20 cellular contexts compared by ENCODE assay signal in the genomic region with DNA sequence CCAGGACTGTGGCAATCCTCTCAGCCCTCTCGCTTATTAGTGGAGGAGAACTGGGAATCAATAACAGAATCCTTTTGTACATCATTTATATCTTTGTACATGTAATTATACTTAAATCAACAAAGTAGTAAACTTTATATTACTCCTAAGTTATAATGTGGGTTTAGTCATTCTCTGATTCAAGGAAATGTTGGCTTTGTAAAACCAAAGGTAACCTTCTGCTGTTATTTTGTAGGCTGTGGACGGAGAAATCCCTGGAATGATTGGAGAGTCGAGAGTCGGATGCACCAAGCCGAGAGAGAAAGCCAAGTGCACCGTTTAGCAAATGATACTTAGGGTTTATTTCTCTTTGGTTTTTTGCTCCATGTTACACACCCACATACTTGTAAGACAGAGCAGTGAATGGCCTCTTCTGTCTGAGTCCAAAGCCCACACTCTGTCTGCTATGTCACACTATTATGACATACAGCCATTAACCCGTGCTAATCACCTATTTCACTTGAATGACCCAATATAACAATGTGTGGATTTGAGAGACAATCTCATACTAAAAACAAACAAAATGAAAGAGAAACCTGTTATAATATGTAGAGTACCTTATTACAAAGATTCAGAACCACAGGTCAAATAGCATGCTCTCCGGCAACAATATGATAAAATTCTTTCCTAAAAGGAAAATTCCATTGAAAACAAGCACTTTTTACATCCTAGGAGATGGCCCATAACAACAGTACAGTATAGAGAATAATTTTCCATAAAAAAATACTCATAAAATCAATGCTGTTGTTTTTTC.
A peak's percentile ranks its signal among the peaks of the same experiment; 100 is the strongest.
DNase-seq lines count a peak whose midpoint lies in the region; ATAC-seq and TF ChIP-seq lines count a peak whose summit lies in the region.
"Had no signal": no experiment of that assay in that cellular context is flagged by ENCODE, and none has a peak within 500 bp of the region (broad histone marks: within the 10 kb centered on the region; RNA-seq: fewer than 3 reads in every experiment).

No MANE protein-coding gene starts in this region.

- H3K36me3 ChIP-seq in fibroblast of lung (ENCODE audit: control insufficient read depth, insufficient read depth, low read length) = no peaks in the 10 kb centered on the region
- H3K36me3 ChIP-seq in upper lobe of left lung = no peaks in the 10 kb centered on the region

- no peaks in the 10 kb centered on the region for H3K27me3 ChIP-seq in fibroblast of lung (ENCODE audit: control insufficient read depth, insufficient read depth, low read length)
- no peaks in the 10 kb centered on the region for H3K27me3 ChIP-seq in upper lobe of left lung
- H3K27me3 ChIP-seq in foreskin keratinocyte = peaks cover 2% of the 10 kb centered on the region

- TF ChIP-seq EP300 in upper lobe of left lung (IDR thresholded peaks at IDR 0.05) = no peak

- peak overlapping the region; percentile 7 for H3K4me2 ChIP-seq in fibroblast of lung (ENCODE audit: extremely low read depth, insufficient read depth, low read length)
- H3K4me2 ChIP-seq: A549 had no signal

- H3K79me2 ChIP-seq in fibroblast of lung (ENCODE audit: control insufficient read depth, insufficient read depth, low read length) = no peaks in the 10 kb centered on the region

- no peak for DNase-seq in Right ventricle myocardium superior
- no peak for DNase-seq in Right ventricle myocardium inferior (ENCODE audit: missing footprints)
- DNase-seq in fibroblast of lung (ENCODE audit: low read depth in 2 of 2) = peak in 1 of 2 donors; percentile 5
- no peak for DNase-seq in upper lobe of left lung
- DNase-seq in SHP77 treated with DMSO at 0.1 percent for 48 hours (lab: John Stamatoyannopoulos, UW) = no peak
- DNase-seq in foreskin keratinocyte = no peak
- DNase-seq: activated B cell treated with CpG ODN at 0.5 μM for 24 hours; activated CD8-positive, alpha-beta memory T cell treated with anti-CD3 and anti-CD28 coated beads for 24 hours; activated gamma-delta T cell; anterior cingulate cortex; DND-41; KG1; naive thymus-derived CD4-positive, alpha-beta T cell; NCI-H146; NCI-H69; RPMI8226; stimulated activated CD4-positive, alpha-beta T cell treated with anti-CD3 and anti-CD28 coated beads, Interleukin-1b, Interleukin-23, amount 100 ng/mL, for 48 hours had no signal

- no peak overlapping the region for H2AFZ ChIP-seq in fibroblast of lung (ENCODE audit: low read length)

- H3K4me3 ChIP-seq in fibroblast of lung (replicated peaks in 1 of 4; ENCODE audit: control extremely low read depth in 1 of 4, insufficient read depth in 1 of 4, low read depth in 3 of 4, low read length in 4 of 4) (no peak overlapping the region), upper lobe of left lung (no peak overlapping the region)
- H3K4me3 ChIP-seq: A549 had no signal

- peak; percentile 36 for ATAC-seq in Right ventricle myocardium superior (ENCODE audit: poor library complexity)
- no peak for ATAC-seq in Right ventricle myocardium inferior
- ATAC-seq in HG03354 (IDR thresholded peaks at IDR 0.05; ENCODE audit: poor library complexity, severe bottlenecking, unreplicated experiment) = peak; percentile 49
- ATAC-seq in upper lobe of left lung (ENCODE audit: low FRiP score in 2 of 2) = no peak
- ATAC-seq in foreskin keratinocyte = no peak
- no peak for ATAC-seq in HG03097 (IDR thresholded peaks at IDR 0.05; ENCODE audit: low FRiP score, unreplicated experiment)
- ATAC-seq: A549; naive thymus-derived CD4-positive, alpha-beta T cell had no signal

- no peaks in the 10 kb centered on the region for H4K20me1 ChIP-seq in fibroblast of lung (ENCODE audit: control insufficient read depth, extremely low read depth, insufficient read depth, low read length)

- H3K27ac ChIP-seq in fibroblast of lung (ENCODE audit: insufficient read depth, low read length) (no peak overlapping the region), upper lobe of left lung (peak overlapping the region in 3 of 4 donors; percentile 15 to 58 (median 22)), foreskin keratinocyte (no peak overlapping the region)
- H3K27ac ChIP-seq: A549 had no signal

- intact Hi-C loops in Right ventricle myocardium superior (cut with DNase I) = no loop called here
- intact Hi-C loops in Right ventricle myocardium inferior (cut with DNase I) = no loop called here

- H3K4me1 ChIP-seq in fibroblast of lung (ENCODE audit: control insufficient read depth, extremely low read depth, insufficient read depth, low read length) (no peaks in the 10 kb centered on the region), upper lobe of left lung (peaks cover 0 to 6% (median 5%) of the 10 kb centered on the region in 4 donors), foreskin keratinocyte (no peaks in the 10 kb centered on the region)
- H3K4me1 ChIP-seq: A549 had no signal

- no peak for TF ChIP-seq POLR2A in upper lobe of left lung (IDR thresholded peaks at IDR 0.05)

- H3K9ac ChIP-seq in fibroblast of lung (ENCODE audit: insufficient read depth, low read length) = no peak overlapping the region

- TF ChIP-seq CTCF in fibroblast of lung (conservative IDR thresholded peaks at IDR 0.05 in 1 of 2, IDR thresholded peaks at IDR 0.05 in 1 of 2; ENCODE audit: low read depth in 1 of 2, low read length in 2 of 2) (no peak), upper lobe of left lung (IDR thresholded peaks at IDR 0.05) (no peak), foreskin keratinocyte (conservative IDR thresholded peaks at IDR 0.05) (no peak)

- 61 to 80% methylated on average over 8 of the region's 8 CpGs for WGBS in upper lobe of left lung, 2 donors

- H3K9me3 ChIP-seq in fibroblast of lung (ENCODE audit: control insufficient read depth, insufficient read depth, low read depth, low read length) (no peaks in the 10 kb centered on the region), upper lobe of left lung (no peaks in the 10 kb centered on the region)
- H3K9me3 ChIP-seq: A549 had no signal

Comparison
In these comparisons a context has a peak if more than half of its experiments do, and no peak if none do; other contexts are left out.
1. ATAC-seq: peak in Right ventricle myocardium superior (single experiment) and HG03354 (single experiment); none in Right ventricle myocardium inferior (single experiment), upper lobe of left lung (0 of 2), foreskin keratinocyte (single experiment) and HG03097 (single experiment).
2. H3K27ac ChIP-seq: peak in upper lobe of left lung (3 of 4); none in fibroblast of lung (single experiment) and foreskin keratinocyte (single experiment).